ENCODE assay signal across 22 cellular contexts in genomic region chr16:50583211-50583610, GRCh38. TPM values are rescaled to one million over a fixed set of nuclear protein-coding genes. Genes with fewer than 3 reads are reported as not detected.
"Had no signal": no experiment of that assay in that cellular context is flagged by ENCODE, and none has a peak within 500 bp of the region (broad histone marks: within the 10 kb centered on the region; RNA-seq: fewer than 3 reads in every experiment).

No MANE protein-coding gene starts in this region.

- H3K9me3 ChIP-seq: pancreas, psoas muscle, spleen, tibial nerve had no signal

- H3K27me3 ChIP-seq: pancreas, spleen, tibial nerve had no signal

- H3K27ac ChIP-seq: pancreas, psoas muscle had no signal

- H3K9me3 Mint-ChIP-seq: activated T-cell treated with anti-CD3 and anti-CD28 coated beads, Interleukin-2, amount 50 U/mL, for 72 hours; immature natural killer cell; WTC11 had no signal

- H3K4me1 ChIP-seq: pancreas, psoas muscle had no signal

- H3K4me3 Mint-ChIP-seq: activated CD8-positive, alpha-beta T cell treated with anti-CD3 and anti-CD28 coated beads for 36 hours; activated naive CD8-positive, alpha-beta T cell; activated T-cell treated with anti-CD3 and anti-CD28 coated beads, Interleukin-2, amount 50 U/mL, for 72 hours; immature natural killer cell; natural killer cell; WTC11 had no signal

- H3K4me1 Mint-ChIP-seq: natural killer cell had no signal

- H3K4me3 ChIP-seq: pancreas, psoas muscle, spleen, tibial nerve had no signal

- H3K27ac Mint-ChIP-seq: activated CD8-positive, alpha-beta T cell treated with anti-CD3 and anti-CD28 coated beads for 36 hours; activated naive CD8-positive, alpha-beta T cell; activated T-cell treated with anti-CD3 and anti-CD28 coated beads, Interleukin-2, amount 50 U/mL, for 72 hours; immature natural killer cell; natural killer cell; WTC11 had no signal

- H3K27me3 Mint-ChIP-seq: activated CD8-positive, alpha-beta T cell treated with anti-CD3 and anti-CD28 coated beads for 36 hours; activated naive CD8-positive, alpha-beta T cell had no signal

- DNase-seq: activated CD4-positive, alpha-beta T cell treated with anti-CD3 and anti-CD28 coated beads, Interleukin-2, amount 50 U/mL, for 1 hour; activated CD8-positive, alpha-beta T cell treated with anti-CD3 and anti-CD28 coated beads for 36 hours; activated naive CD4-positive, alpha-beta T cell; activated T-cell treated with anti-CD3 and anti-CD28 coated beads, Interleukin-2, amount 50 U/mL, for 72 hours; effector CD8-positive, alpha-beta T cell; head of caudate nucleus; hippocampal formation; immature natural killer cell; kidney; left colon; midbrain; natural killer cell; pancreas; psoas muscle; spleen; stimulated activated naive CD4-positive, alpha-beta T cell treated with Interleukin-2 at 50 U/mL for 16 hours; T-helper 2 cell had no signal

- ATAC-seq: left colon, pancreas, psoas muscle, WTC11 had no signal

- H3K36me3 Mint-ChIP-seq: immature natural killer cell, natural killer cell, WTC11 had no signal

- H3K36me3 ChIP-seq: pancreas, spleen had no signal

RNA-seq across cellular contexts. Expression of gene NKD1, which starts 35.0 kb away (rescaled TPM):
- total RNA-seq: epithelial cell of proximal tubule, fibroblast of villous mesenchyme had no signal
- polyA plus RNA-seq: immature natural killer cell had no signal
